In the genomic region with DNA sequence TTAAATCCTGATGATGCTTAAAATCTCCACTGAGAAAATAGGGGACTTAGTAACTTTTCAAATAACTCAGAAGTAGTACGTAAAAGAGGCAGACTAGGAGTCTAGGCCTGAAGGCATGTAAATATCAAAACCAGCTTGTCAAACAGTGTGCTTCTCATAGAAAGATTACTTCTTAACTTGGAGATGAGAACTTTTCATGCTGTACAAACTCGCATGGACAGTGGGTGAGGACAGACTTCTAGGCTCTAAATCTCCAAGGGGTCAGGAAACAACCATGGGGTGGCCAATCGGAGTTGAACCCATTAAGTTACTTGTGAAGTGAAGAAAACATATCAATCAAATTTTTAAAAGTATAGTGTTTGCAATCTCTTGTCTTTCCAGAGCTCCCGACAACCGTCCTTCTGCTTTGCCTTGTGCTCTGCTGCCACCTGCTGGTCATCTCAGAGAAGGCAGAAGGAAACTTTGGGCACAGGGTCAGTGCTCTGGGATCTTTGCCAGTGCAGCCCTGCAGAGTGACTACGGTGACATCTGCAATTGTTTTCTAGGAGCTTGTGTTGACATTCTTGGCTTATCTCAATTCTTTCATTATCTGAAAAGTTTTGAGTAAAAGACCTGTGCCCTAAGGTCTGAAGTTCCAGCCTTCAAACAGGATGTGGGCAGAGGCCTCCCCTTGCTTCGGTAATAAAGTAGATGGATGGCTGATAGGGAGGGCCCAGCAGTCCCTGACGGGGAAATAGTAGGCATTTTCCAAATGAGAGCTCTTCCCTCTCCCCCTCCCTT, we compare ENCODE assay signal across 8 cellular contexts.
DNase-seq lines count a peak whose midpoint lies in the region; ATAC-seq and TF ChIP-seq lines count a peak whose summit lies in the region.

No MANE protein-coding gene starts in this region.

- H3K4me3 ChIP-seq in GM06990 (replicated peaks; ENCODE audit: low read depth, low read length) (no peak overlapping the region), HCT116 (replicated peaks in 1 of 2; ENCODE audit: low read depth in 1 of 2, low read length in 2 of 2) (no peak overlapping the region), NB4 (ENCODE audit: low read depth, low read length) (no peak overlapping the region), SU-DHL-6 (ENCODE audit: insufficient read depth, low read length, poor library complexity, severe bottlenecking) (no peak overlapping the region), adipocyte (ENCODE audit: low read length) (peak overlapping the region; percentile 30), aorta (ENCODE audit: low read length in 2 of 2) (no peak overlapping the region)

- H3K9ac ChIP-seq in HCT116 (ENCODE audit: low read length) (no peak overlapping the region), SU-DHL-6 (ENCODE audit: low read length) (no peak overlapping the region), adipocyte (ENCODE audit: low read length) (peak overlapping the region; percentile 52)

- H3K4me2 ChIP-seq in HCT116 (ENCODE audit: low read length) (0 out of 2 replicates have a peak overlapping the region, but pooled peaks have one; percentile 20), SU-DHL-6 (ENCODE audit: low read depth, low read length, poor library complexity, severe bottlenecking) (no peak overlapping the region)

- peak; percentile 16 for DNase-seq in GM06990 (ENCODE audit: extremely low read depth, insufficient read length)
- DNase-seq in HCT116 (ENCODE audit: low read depth, low spot score), result peak; percentile 43
- peak; percentile 72 for DNase-seq in NB4 (ENCODE audit: low read depth)
- DNase-seq in adipocyte (ENCODE audit: low read depth), result peak; percentile 90
- peak; percentile 88 for DNase-seq in left cardiac atrium
- DNase-seq in pulmonary artery endothelial cell (ENCODE audit: low read depth, low spot score), result peak; percentile 27
- peak; percentile 88 to 92 for DNase-seq in aorta

- no TSS peak for BruUV-seq in HCT116 (replicated peaks; lab: Mats Ljungman, UMichigan)

- intact Hi-C loops in HCT116 (cut with micrococcal nuclease), result loop anchor here (1.0 to 10.0 kb wide), 7 partner anchors 256 to 1419 kb away; no protein-coding TSS in a partner anchor
- intact Hi-C loops in left cardiac atrium (cut with DNase I), result loop anchor here in 1 of 2 donors (2.0 to 10.0 kb wide), 3 partner anchors 257 to 623 kb away; no protein-coding TSS in a partner anchor
- intact Hi-C loops in aorta (cut with DNase I), result loop anchor here (5.0 to 10.0 kb wide), 4 partner anchors 255 to 623 kb away; no protein-coding TSS in a partner anchor

- H3K27me3 ChIP-seq in GM06990 (replicated peaks; ENCODE audit: control insufficient read depth, insufficient read depth, low read length), result no peaks in the 10 kb centered on the region
- no peaks in the 10 kb centered on the region for H3K27me3 ChIP-seq in HCT116 (ENCODE audit: insufficient read depth, low read length)
- no peaks in the 10 kb centered on the region for H3K27me3 ChIP-seq in SU-DHL-6 (ENCODE audit: low read length)
- H3K27me3 ChIP-seq in adipocyte (replicated peaks; ENCODE audit: control insufficient read depth, insufficient read depth, low read length), result no peaks in the 10 kb centered on the region
- no peaks in the 10 kb centered on the region for H3K27me3 ChIP-seq in aorta (ENCODE audit: control insufficient read depth in 1 of 2, insufficient read depth in 2 of 2, low read length in 1 of 2)

- TF ChIP-seq POLR2A in HCT116 (IDR thresholded peaks at IDR 0.05; ENCODE audit: borderline replicate concordance, extremely low read depth, insufficient read depth, insufficient read length), result no peak
- TF ChIP-seq POLR2A in NB4 (IDR thresholded peaks at IDR 0.05; ENCODE audit: extremely low read depth, insufficient read length), result no peak

- H3K27ac ChIP-seq in HCT116 (ENCODE audit: low read depth, low read length) (no peak overlapping the region), SU-DHL-6 (ENCODE audit: low read depth, low read length) (no peak overlapping the region), aorta (ENCODE audit: low read depth in 1 of 2, low read length in 2 of 2) (no peak overlapping the region)

- no peaks in the 10 kb centered on the region for H3K36me3 ChIP-seq in GM06990 (ENCODE audit: control insufficient read depth, insufficient read depth, low read length)
- no peaks in the 10 kb centered on the region for H3K36me3 ChIP-seq in HCT116 (ENCODE audit: control insufficient read depth in 1 of 2, insufficient read depth in 2 of 2, low read length in 2 of 2)
- H3K36me3 ChIP-seq in SU-DHL-6 (ENCODE audit: low read length), result no peaks in the 10 kb centered on the region
- H3K36me3 ChIP-seq in adipocyte (ENCODE audit: control insufficient read depth, insufficient read depth, low read length, severe bottlenecking), result no peaks in the 10 kb centered on the region
- no peaks in the 10 kb centered on the region for H3K36me3 ChIP-seq in aorta (ENCODE audit: control insufficient read depth in 1 of 2, insufficient read depth in 2 of 2, low read length in 1 of 2)

- TF ChIP-seq CTCF in GM06990 (IDR thresholded peaks at IDR 0.05; ENCODE audit: insufficient read depth, low read length, poor library complexity, severe bottlenecking) (peak; percentile 89), HCT116 (IDR thresholded peaks at IDR 0.05 in 2 of 3, conservative IDR thresholded peaks at IDR 0.05 in 1 of 3; ENCODE audit: borderline replicate concordance in 1 of 3, insufficient read depth in 1 of 3, low read depth in 2 of 3, low read length in 2 of 3) (peak; percentile 71 to 88 (median 82)), NB4 (IDR thresholded peaks at IDR 0.05; ENCODE audit: low read depth, low read length) (peak; percentile 63), SU-DHL-6 (IDR thresholded peaks at IDR 0.05; ENCODE audit: insufficient read depth, low read length, poor library complexity, severe bottlenecking) (peak; percentile 65)

- no peaks in the 10 kb centered on the region for H3F3A ChIP-seq in SU-DHL-6 (ENCODE audit: insufficient read depth)

- POLR2A ChIA-PET in HCT116 (lab: Charles Lee), result interaction anchor here (0.6 to 1.1 kb wide), 2 partner anchors 452 to 581 kb away, joined by 3 to 4 read pairs; no protein-coding TSS in a partner anchor

- H4K20me1 ChIP-seq in HCT116 (ENCODE audit: insufficient read depth), result no peaks in the 10 kb centered on the region
- no peaks in the 10 kb centered on the region for H4K20me1 ChIP-seq in SU-DHL-6 (ENCODE audit: low read depth, low read length)

- H3K9me3 ChIP-seq in HCT116 (ENCODE audit: control insufficient read depth in 1 of 2, insufficient read depth in 1 of 2, low read depth in 1 of 2, low read length in 2 of 2) (no peaks in the 10 kb centered on the region), SU-DHL-6 (ENCODE audit: insufficient read depth, low read length) (no peaks in the 10 kb centered on the region), adipocyte (ENCODE audit: control insufficient read depth, low read length) (no peaks in the 10 kb centered on the region), aorta (ENCODE audit: control insufficient read depth, low read length) (no peaks in the 10 kb centered on the region)

- H2AFZ ChIP-seq in HCT116 (ENCODE audit: low read depth, low read length, poor library complexity, severe bottlenecking) (peak overlapping the region; percentile 96), SU-DHL-6 (ENCODE audit: low read depth, low read length, severe bottlenecking) (no peak overlapping the region)

- H3K79me2 ChIP-seq in HCT116 (ENCODE audit: insufficient read depth, low read length) (no peaks in the 10 kb centered on the region), SU-DHL-6 (ENCODE audit: insufficient read depth, low read length) (no peaks in the 10 kb centered on the region)

- H3K4me1 ChIP-seq in HCT116 (ENCODE audit: control insufficient read depth in 1 of 2, insufficient read depth in 2 of 2, low read length in 2 of 2) (no peaks in the 10 kb centered on the region), adipocyte (ENCODE audit: control insufficient read depth, insufficient read depth, low read length) (peaks cover 36% of the 10 kb centered on the region), aorta (ENCODE audit: control insufficient read depth in 1 of 2, insufficient read depth in 2 of 2, low read length in 2 of 2) (peaks cover 3 to 5% of the 10 kb centered on the region in 2 donors)

- 16% methylated on average over 8 of the region's 8 CpGs for WGBS in aorta, 2 donors

- ATAC-seq in HCT116, result peak; percentile 95
- ATAC-seq in left cardiac atrium, result peak; percentile 82 to 87
- ATAC-seq in aorta (ENCODE audit: low FRiP score), result peak; percentile 93

- TF ChIP-seq RAD21 in HCT116 (IDR thresholded peaks at IDR 0.05; ENCODE audit: low read depth), result peak; percentile 97

- H3K9me2 ChIP-seq in HCT116 (ENCODE audit: insufficient read depth) (no peaks in the 10 kb centered on the region), SU-DHL-6 (replicated peaks; ENCODE audit: insufficient read depth, low read length) (no peaks in the 10 kb centered on the region)

- CTCF ChIA-PET in HCT116 (lab: Charles Lee), result interaction anchor here (0.6 to 2.6 kb wide), 21 partner anchors 12 to 864 kb away, joined by 3 to 38 read pairs (median 5); no protein-coding TSS in a partner anchor

- RAD21 ChIA-PET in HCT116 (lab: Charles Lee; ENCODE audit: low non-redundant PET in 1 of 2, low total read pairs in 2 of 2, uncharacterized antibody in 2 of 2, unreplicated experiment in 2 of 2), result interaction anchor here (1.0 to 1.2 kb wide), 4 partner anchors 256 to 472 kb away, joined by 3 to 5 read pairs (median 4); no protein-coding TSS in a partner anchor

TF ChIP-seq in HCT116, 20 proteins besides CTCF, POLR2A, EP300 and RAD21 (continues in another document):
- TF ChIP-seq, protein P1, sequence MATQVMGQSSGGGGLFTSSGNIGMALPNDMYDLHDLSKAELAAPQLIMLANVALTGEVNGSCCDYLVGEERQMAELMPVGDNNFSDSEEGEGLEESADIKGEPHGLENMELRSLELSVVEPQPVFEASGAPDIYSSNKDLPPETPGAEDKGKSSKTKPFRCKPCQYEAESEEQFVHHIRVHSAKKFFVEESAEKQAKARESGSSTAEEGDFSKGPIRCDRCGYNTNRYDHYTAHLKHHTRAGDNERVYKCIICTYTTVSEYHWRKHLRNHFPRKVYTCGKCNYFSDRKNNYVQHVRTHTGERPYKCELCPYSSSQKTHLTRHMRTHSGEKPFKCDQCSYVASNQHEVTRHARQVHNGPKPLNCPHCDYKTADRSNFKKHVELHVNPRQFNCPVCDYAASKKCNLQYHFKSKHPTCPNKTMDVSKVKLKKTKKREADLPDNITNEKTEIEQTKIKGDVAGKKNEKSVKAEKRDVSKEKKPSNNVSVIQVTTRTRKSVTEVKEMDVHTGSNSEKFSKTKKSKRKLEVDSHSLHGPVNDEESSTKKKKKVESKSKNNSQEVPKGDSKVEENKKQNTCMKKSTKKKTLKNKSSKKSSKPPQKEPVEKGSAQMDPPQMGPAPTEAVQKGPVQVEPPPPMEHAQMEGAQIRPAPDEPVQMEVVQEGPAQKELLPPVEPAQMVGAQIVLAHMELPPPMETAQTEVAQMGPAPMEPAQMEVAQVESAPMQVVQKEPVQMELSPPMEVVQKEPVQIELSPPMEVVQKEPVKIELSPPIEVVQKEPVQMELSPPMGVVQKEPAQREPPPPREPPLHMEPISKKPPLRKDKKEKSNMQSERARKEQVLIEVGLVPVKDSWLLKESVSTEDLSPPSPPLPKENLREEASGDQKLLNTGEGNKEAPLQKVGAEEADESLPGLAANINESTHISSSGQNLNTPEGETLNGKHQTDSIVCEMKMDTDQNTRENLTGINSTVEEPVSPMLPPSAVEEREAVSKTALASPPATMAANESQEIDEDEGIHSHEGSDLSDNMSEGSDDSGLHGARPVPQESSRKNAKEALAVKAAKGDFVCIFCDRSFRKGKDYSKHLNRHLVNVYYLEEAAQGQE (IDR thresholded peaks at IDR 0.05; ENCODE audit: low read depth), result no peak

Comparison
In these comparisons a context has a peak if more than half of its experiments do, and no peak if none do; other contexts are left out.
1. DNase-seq: peak in every context shown above with its lines; median percentile 90 in adipocyte; 90 in aorta; 88 in left cardiac atrium; 72 in NB4; 43 in HCT116; 27 in pulmonary artery endothelial cell; 16 in GM06990.